ENCODE assay signal across 33 cellular contexts in the genomic region with DNA sequence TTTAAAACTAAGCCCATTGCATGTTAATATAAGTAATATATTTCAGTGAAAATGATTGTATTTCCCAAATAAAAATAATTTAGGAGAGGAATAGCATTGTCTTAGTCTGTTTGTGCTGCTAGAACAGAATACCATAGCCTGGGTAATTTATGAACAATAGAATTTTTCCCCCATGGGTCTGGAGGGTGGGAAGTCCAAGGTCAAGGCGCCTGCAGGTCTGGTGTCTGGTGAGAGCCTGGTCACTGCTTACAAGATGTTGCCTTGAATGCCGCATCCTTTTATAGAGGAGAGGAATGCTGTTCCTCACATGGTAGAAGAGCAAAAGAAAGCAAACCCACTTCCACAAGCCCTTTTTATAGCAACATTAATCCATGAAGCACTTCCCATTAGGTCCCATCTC.
DNase-seq lines count a peak whose midpoint lies in the region; ATAC-seq, FAIRE-seq and TF ChIP-seq lines count a peak whose summit lies in the region.
"Had no signal": no experiment of that assay in that cellular context is flagged by ENCODE, and none has a peak within 500 bp of the region (broad histone marks: within the 10 kb centered on the region; RNA-seq: fewer than 3 reads in every experiment).

No MANE protein-coding gene starts in this region.

- H2AFZ ChIP-seq in HepG2 (ENCODE audit: low read length) (no peak overlapping the region), mesenchymal stem cell (ENCODE audit: low read depth, low read length) (no peak overlapping the region)

- no peak overlapping the region for H3K18ac ChIP-seq in mesenchymal stem cell (ENCODE audit: low read depth in 1 of 2, low read length in 2 of 2)

- FAIRE-seq in HepG2 (lab: Jason Lieb, UNC) = no peak
- FAIRE-seq: A204.1, A549, D721Med had no signal

- TF ChIP-seq POLR2A in HepG2 (IDR thresholded peaks at IDR 0.05; ENCODE audit: insufficient read depth in 1 of 2, low read depth in 2 of 2, low read length in 2 of 2) (no peak), right lobe of liver (IDR thresholded peaks at IDR 0.05) (no peak), stomach (IDR thresholded peaks at IDR 0.05) (no peak)

- H3K4me1 ChIP-seq in HepG2 (ENCODE audit: insufficient read depth, low read length) (peaks cover 8% of the 10 kb centered on the region), right lobe of liver (peaks cover 0 to 32% (median 6%) of the 10 kb centered on the region in 4 donors), HEK293 (ENCODE audit: control insufficient read depth, insufficient read depth, low read length) (no peaks in the 10 kb centered on the region), mesenchymal stem cell (ENCODE audit: control insufficient read depth, insufficient read depth, low read depth, low read length) (no peaks in the 10 kb centered on the region), stomach (peaks cover 0 to 9% (median 3%) of the 10 kb centered on the region in 4 donors)
- H3K4me1 ChIP-seq: A549 had no signal

- no peak overlapping the region for H2AK5ac ChIP-seq in mesenchymal stem cell (ENCODE audit: low read length, severe bottlenecking)

- BruUV-seq in HepG2 (replicated peaks; lab: Mats Ljungman, UMichigan) = no TSS peak

- no peak overlapping the region for H4K8ac ChIP-seq in mesenchymal stem cell (ENCODE audit: low read length)

- H2BK5ac ChIP-seq in mesenchymal stem cell (ENCODE audit: low read depth, low read length, poor library complexity, severe bottlenecking) = peak overlapping the region; percentile 39

- no peak overlapping the region for H3K14ac ChIP-seq in mesenchymal stem cell (ENCODE audit: low read length in 2 of 2)

- H4K91ac ChIP-seq in mesenchymal stem cell (ENCODE audit: low read length) = no peak overlapping the region

- no peak overlapping the region for H3K4me3 ChIP-seq in HepG2 (replicated peaks in 1 of 3; ENCODE audit: insufficient read depth in 1 of 3, low read depth in 2 of 3, low read length in 3 of 3)
- H3K4me3 ChIP-seq in right lobe of liver = no peak overlapping the region
- H3K4me3 ChIP-seq in HEK293 (ENCODE audit: low read depth, low read length) = no peak overlapping the region
- H3K4me3 ChIP-seq in mesenchymal stem cell (ENCODE audit: insufficient read depth in 1 of 2, low read depth in 1 of 2, low read length in 2 of 2) = no peak overlapping the region
- H3K4me3 ChIP-seq in stomach = no peak overlapping the region
- H3K4me3 ChIP-seq: A549; BLaER1; BLaER1 treated with 17β-estradiol and CSF1 and Interleukin-3, amounts not matched to agents 10 nM and 100 nM had no signal

- H3K4ac ChIP-seq in mesenchymal stem cell (ENCODE audit: low read depth in 1 of 2, low read length in 2 of 2) = no peak overlapping the region

- TF ChIP-seq CTCF in HepG2 (CRISPR knock-in tag; IDR thresholded peaks at IDR 0.05) (no peak), right lobe of liver (IDR thresholded peaks at IDR 0.05) (no peak), HEK293 (tag by site-specific recombination; IDR thresholded peaks at IDR 0.05) (no peak), stomach (IDR thresholded peaks at IDR 0.05) (no peak)

- no peak overlapping the region for H2BK15ac ChIP-seq in mesenchymal stem cell (ENCODE audit: low read depth, poor library complexity, severe bottlenecking)

- no peaks in the 10 kb centered on the region for H4K20me1 ChIP-seq in HepG2 (ENCODE audit: insufficient read depth, low read length)
- H4K20me1 ChIP-seq: BLaER1; BLaER1 treated with 17β-estradiol and CSF1 and Interleukin-3, amounts not matched to agents 10 nM and 100 nM had no signal

- H3K4me2 ChIP-seq in HepG2 (ENCODE audit: low read depth, low read length) = no peak overlapping the region
- no peak overlapping the region for H3K4me2 ChIP-seq in mesenchymal stem cell (ENCODE audit: low read length, poor library complexity, severe bottlenecking)
- H3K4me2 ChIP-seq: A549; BLaER1; BLaER1 treated with 17β-estradiol and CSF1 and Interleukin-3, amounts not matched to agents 10 nM and 100 nM had no signal

- H3K9me3 ChIP-seq in HepG2 (ENCODE audit: low read length) = no peaks in the 10 kb centered on the region
- no peaks in the 10 kb centered on the region for H3K9me3 ChIP-seq in right lobe of liver
- no peaks in the 10 kb centered on the region for H3K9me3 ChIP-seq in HEK293 (ENCODE audit: control insufficient read depth, insufficient read depth, low read depth, low read length)
- no peaks in the 10 kb centered on the region for H3K9me3 ChIP-seq in mesenchymal stem cell (ENCODE audit: control insufficient read depth, low read length)
- H3K9me3 ChIP-seq in stomach = no peaks in the 10 kb centered on the region
- H3K9me3 ChIP-seq: A549, BE2C, BLaER1, Caco-2 had no signal

- in situ Hi-C loops in HepG2 (cut with HindIII; ENCODE audit: extremely low pct_ligation_motif_present, low pct_unique_long_range_greater_than_20kb) = no loop called here

- intact Hi-C loops in HepG2 (cut with micrococcal nuclease; ENCODE audit: unreplicated experiment) (no loop called here), right lobe of liver (cut with DNase I) (no loop called here), stomach (cut with DNase I; ENCODE audit: low total_unique reads) (no loop called here)

- H3K79me1 ChIP-seq in mesenchymal stem cell (replicated peaks; ENCODE audit: low read length, poor library complexity, severe bottlenecking) = no peaks in the 10 kb centered on the region

- no peaks in the 10 kb centered on the region for H3K79me2 ChIP-seq in HepG2 (ENCODE audit: insufficient read depth, low read length)

- TF ChIP-seq RAD21 in HepG2 (CRISPR knock-in tag; IDR thresholded peaks at IDR 0.05) = no peak

- POLR2A ChIA-PET in HepG2 (lab: Yijun Ruan, JAX) = no interaction called here
- POLR2A ChIA-PET in HEK293 (lab: Yijun Ruan, JAX) = no interaction called here

- no peak overlapping the region for H2BK120ac ChIP-seq in mesenchymal stem cell (ENCODE audit: low read depth, low read length)

- DNase-seq in HepG2 (ENCODE audit: low spot score) (no peak), right lobe of liver (no peak), mesenchymal stem cell (no peak), activated T-cell treated with anti-CD3 and anti-CD28 coated beads for 4 hours (no peak), stomach (no peak)
- DNase-seq: 8988T; ACHN; AML-193; BE2C; C1 segment of cervical spinal cord; Caco-2; Calu3; CD4-positive, alpha-beta memory T cell; CD4-positive, alpha-beta T cell; CD4-positive, CD25-positive, alpha-beta regulatory T cell; CD8-positive, alpha-beta memory T cell; CD8-positive, alpha-beta T cell; COR-L47; DMS 273 treated with DMSO at 0.1 percent for 48 hours; DMS153; DMS53; DMS79; DMS79 treated with DMSO at 0.1 percent for 48 hours; DND-41; EL had no signal

- no peak overlapping the region for H3K27ac ChIP-seq in HepG2 (ENCODE audit: extremely low read length, insufficient read depth, low read length)
- H3K27ac ChIP-seq in right lobe of liver = no peak overlapping the region
- no peak overlapping the region for H3K27ac ChIP-seq in HEK293 (ENCODE audit: extremely low read depth, low read depth, low read length)
- H3K27ac ChIP-seq in mesenchymal stem cell (ENCODE audit: low read length, poor library complexity, severe bottlenecking) = no peak overlapping the region
- H3K27ac ChIP-seq in stomach = no peak overlapping the region
- H3K27ac ChIP-seq: 22Rv1; A549; BLaER1; BLaER1 treated with 17β-estradiol and CSF1 and Interleukin-3, amounts not matched to agents 10 nM and 100 nM; C4-2B had no signal

- CTCF ChIA-PET in HepG2 (lab: Yijun Ruan, JAX; ENCODE audit: low intra/inter-chr PET ratio, low total read pairs) = no interaction called here
- CTCF ChIA-PET in HEK293 (lab: Yijun Ruan, JAX) = interaction anchor here (0.6 to 1.0 kb wide), 2 partner anchors 13 to 215 kb away, joined by 3 to 5 read pairs; no protein-coding TSS in a partner anchor

- TF ChIP-seq EP300 in HepG2 (IDR thresholded peaks at IDR 0.05; ENCODE audit: low read depth in 2 of 2, low read length in 2 of 2) (no peak), HepG2 (CRISPR knock-in tag; IDR thresholded peaks at IDR 0.05; ENCODE audit: borderline replicate concordance) (no peak), stomach (IDR thresholded peaks at IDR 0.05) (no peak)

- H3K36me3 ChIP-seq in HepG2 (replicated peaks in 1 of 2; ENCODE audit: control insufficient read depth in 1 of 2, insufficient read depth in 2 of 2, low read length in 2 of 2) (no peaks in the 10 kb centered on the region), right lobe of liver (no peaks in the 10 kb centered on the region), HEK293 (ENCODE audit: control insufficient read depth in 2 of 2, insufficient read depth in 1 of 2, low read length in 2 of 2) (no peaks in the 10 kb centered on the region), mesenchymal stem cell (ENCODE audit: control insufficient read depth in 1 of 2, insufficient read depth in 2 of 2, low read depth in 1 of 2, low read length in 2 of 2) (no peaks in the 10 kb centered on the region), stomach (no peaks in the 10 kb centered on the region)
- H3K36me3 ChIP-seq: BE2C; BLaER1; BLaER1 treated with 17β-estradiol and CSF1 and Interleukin-3, amounts not matched to agents 10 nM and 100 nM had no signal

- H3K23ac ChIP-seq in mesenchymal stem cell (ENCODE audit: low read length in 2 of 2) = no peak overlapping the region

- H2BK12ac ChIP-seq in mesenchymal stem cell (ENCODE audit: low read length in 2 of 2) = no peak overlapping the region

- H3K27me3 ChIP-seq in HepG2 (ENCODE audit: control insufficient read depth in 1 of 2, insufficient read depth in 2 of 2, low read length in 2 of 2) (peaks cover 0 to 3% of the 10 kb centered on the region in 2 experiments; a peak in 3 of 5 replicates), right lobe of liver (no peaks in the 10 kb centered on the region), mesenchymal stem cell (ENCODE audit: control insufficient read depth in 1 of 2, insufficient read depth in 1 of 2, low read length in 2 of 2) (no peaks in the 10 kb centered on the region), stomach (no peaks in the 10 kb centered on the region)
- H3K27me3 ChIP-seq: BE2C; BLaER1; BLaER1 treated with 17β-estradiol and CSF1 and Interleukin-3, amounts not matched to agents 10 nM and 100 nM had no signal

- ATAC-seq in HepG2 (no peak), right lobe of liver (no peak)
- ATAC-seq: A549; CD8-positive, alpha-beta T cell had no signal

- WGBS in HepG2 (ENCODE audit: low lambda C conversion rate) = 69% methylated on average over 2 of the region's 2 CpGs
- WGBS in right lobe of liver (ENCODE audit: insufficient coverage, low coverage, low lambda C conversion rate, missing lambda C conversion rate) = no CpG with 5 or more reads among the region's 2 CpGs
- 100% methylated on average over 1 of the region's 2 CpGs for WGBS in mesenchymal stem cell
- WGBS in stomach, 5 donors = 94 to 98% (median 97%) methylated on average over 2 of the region's 2 CpGs

- H3K9ac ChIP-seq in HepG2 (ENCODE audit: insufficient read depth, low read depth, low read length) (no peak overlapping the region), mesenchymal stem cell (ENCODE audit: low read length) (no peak overlapping the region)
- H3K9ac ChIP-seq: BLaER1; BLaER1 treated with 17β-estradiol and CSF1 and Interleukin-3, amounts not matched to agents 10 nM and 100 nM had no signal

TF ChIP-seq in HepG2, 621 proteins besides CTCF, POLR2A, EP300 and RAD21 (continues in another document):
- 0 out of 2 replicates have a peak, but pooled peaks have one; percentile 61 for TF ChIP-seq ZNF564 (CRISPR knock-in tag; IDR thresholded peaks at IDR 0.05)

TF ChIP-seq in HEK293, 187 proteins besides CTCF, POLR2A, EP300 and RAD21 (continues in another document):
- no peak for TF ChIP-seq ZIC2 (tag by site-specific recombination; IDR thresholded peaks at IDR 0.05)

Comparison
In these comparisons a context has a peak if more than half of its experiments do, and no peak if none do; other contexts are left out.
1. Of the 63 proteins assayed by ChIP-seq in both HepG2 and HEK293: peak only in HepG2: none; only in HEK293: SETDB1; in both: none; in neither: 62.